In the genomic region with DNA sequence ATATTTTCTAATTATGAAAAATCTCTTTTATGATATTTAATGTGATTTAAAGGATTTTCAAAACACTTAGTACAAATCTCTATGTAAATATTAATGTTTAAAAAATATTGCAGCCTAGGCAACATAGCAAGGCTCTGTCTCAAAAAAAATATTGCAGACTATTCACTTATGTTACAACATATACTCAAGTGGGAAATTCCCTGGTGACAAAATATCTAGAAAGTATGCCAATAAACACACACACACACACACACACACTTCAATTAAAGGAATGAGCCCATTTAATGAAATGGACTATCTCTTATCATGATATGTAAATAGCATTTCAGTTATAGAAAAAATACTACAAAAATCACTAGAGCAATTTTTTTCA, we compare ENCODE assay signal across 12 cellular contexts.
DNase-seq lines count a peak whose midpoint lies in the region; ATAC-seq and TF ChIP-seq lines count a peak whose summit lies in the region.
"Had no signal": no experiment of that assay in that cellular context is flagged by ENCODE, and none has a peak within 500 bp of the region (broad histone marks: within the 10 kb centered on the region; RNA-seq: fewer than 3 reads in every experiment).

No MANE protein-coding gene starts in this region.

- peaks cover 0 to 2% of the 10 kb centered on the region in 2 donors for H3K36me3 Mint-ChIP-seq in activated T-cell treated with anti-CD3 and anti-CD28 coated beads, Interleukin-2, amount 50 U/mL, for 72 hours (ENCODE audit: insufficient read depth in 2 of 2)
- no peaks in the 10 kb centered on the region for H3K36me3 Mint-ChIP-seq in stimulated activated memory B cell treated with anti-CD40 and anti-IgM and Interleukin-4, amounts not matched to agents 10 μg/mL and 1 μg/mL and 100 μg/mL, for 72 hours

- no peaks in the 10 kb centered on the region for H3K27me3 ChIP-seq in SU-DHL-6 (ENCODE audit: low read length)
- no peaks in the 10 kb centered on the region for H3K27me3 ChIP-seq in tibial artery

- H3K4me3 ChIP-seq in SU-DHL-6 (ENCODE audit: insufficient read depth, low read length, poor library complexity, severe bottlenecking) = peak overlapping the region; percentile 13
- no peak overlapping the region for H3K4me3 ChIP-seq in fibroblast of pulmonary artery (replicated peaks; ENCODE audit: low read depth, low read length)
- H3K4me3 ChIP-seq in tibial artery = no peak overlapping the region
- H3K4me3 ChIP-seq in lower leg skin (ENCODE audit: low read depth, poor library complexity, severe bottlenecking) = no peak overlapping the region
- H3K4me3 ChIP-seq: HAP-1 had no signal

- no peaks in the 10 kb centered on the region for H3K9me3 Mint-ChIP-seq in activated T-cell treated with anti-CD3 and anti-CD28 coated beads, Interleukin-2, amount 50 U/mL, for 72 hours
- no peaks in the 10 kb centered on the region for H3K9me3 Mint-ChIP-seq in stimulated activated memory B cell treated with anti-CD40 and anti-IgM and Interleukin-4, amounts not matched to agents 10 μg/mL and 1 μg/mL and 100 μg/mL, for 72 hours

- no peak for DNase-seq in activated T-cell treated with anti-CD3 and anti-CD28 coated beads, Interleukin-2, amount 50 U/mL, for 72 hours
- no peak for DNase-seq in activated T-cell treated with anti-CD3 and anti-CD28 coated beads, Interleukin-2, amount 50 U/mL, for 1 hour
- DNase-seq in fibroblast of pulmonary artery (ENCODE audit: low read depth) (peak; percentile 88), tibial artery (no peak), lower leg skin (ENCODE audit: low spot score in 2 of 2) (no peak)
- DNase-seq: activated naive CD4-positive, alpha-beta T cell treated with anti-CD3 and anti-CD28 coated beads, Interleukin-2, amount 50 U/mL, for 16 hours; left ventricle myocardium superior; NCI-H1930 had no signal

- H3K27ac ChIP-seq in SU-DHL-6 (ENCODE audit: low read depth, low read length) = peak overlapping the region; percentile 89
- H3K27ac ChIP-seq in tibial artery = no peak overlapping the region

- no peaks in the 10 kb centered on the region for H4K20me1 ChIP-seq in SU-DHL-6 (ENCODE audit: low read depth, low read length)

- H3K9me2 ChIP-seq in SU-DHL-6 (replicated peaks; ENCODE audit: insufficient read depth, low read length) = no peaks in the 10 kb centered on the region

- H3K79me2 ChIP-seq in SU-DHL-6 (ENCODE audit: insufficient read depth, low read length) = no peaks in the 10 kb centered on the region

- H3K27ac Mint-ChIP-seq in activated T-cell treated with anti-CD3 and anti-CD28 coated beads, Interleukin-2, amount 50 U/mL, for 72 hours = peak overlapping the region; percentile 72
- peak overlapping the region; percentile 93 for H3K27ac Mint-ChIP-seq in stimulated activated memory B cell treated with anti-CD40 and anti-IgM and Interleukin-4, amounts not matched to agents 10 μg/mL and 1 μg/mL and 100 μg/mL, for 72 hours

- TF ChIP-seq CTCF in SU-DHL-6 (IDR thresholded peaks at IDR 0.05; ENCODE audit: insufficient read depth, low read length, poor library complexity, severe bottlenecking) (no peak), fibroblast of pulmonary artery (IDR thresholded peaks at IDR 0.05; ENCODE audit: low read length, missing control alignments) (no peak), tibial artery (IDR thresholded peaks at IDR 0.05) (no peak), lower leg skin (IDR thresholded peaks at IDR 0.05) (no peak)

- H3K4me1 Mint-ChIP-seq in activated T-cell treated with anti-CD3 and anti-CD28 coated beads, Interleukin-2, amount 50 U/mL, for 72 hours (ENCODE audit: low read depth) = peaks cover 44% of the 10 kb centered on the region
- peaks cover 85% of the 10 kb centered on the region for H3K4me1 Mint-ChIP-seq in stimulated activated memory B cell treated with anti-CD40 and anti-IgM and Interleukin-4, amounts not matched to agents 10 μg/mL and 1 μg/mL and 100 μg/mL, for 72 hours

- H3K36me3 ChIP-seq in SU-DHL-6 (ENCODE audit: low read length) = no peaks in the 10 kb centered on the region
- no peaks in the 10 kb centered on the region for H3K36me3 ChIP-seq in tibial artery
- H3K36me3 ChIP-seq: HAP-1 had no signal

- H3K27me3 Mint-ChIP-seq in activated T-cell treated with anti-CD3 and anti-CD28 coated beads, Interleukin-2, amount 50 U/mL, for 72 hours (ENCODE audit: low read depth) = peaks cover 49% of the 10 kb centered on the region
- no peaks in the 10 kb centered on the region for H3K27me3 Mint-ChIP-seq in stimulated activated memory B cell treated with anti-CD40 and anti-IgM and Interleukin-4, amounts not matched to agents 10 μg/mL and 1 μg/mL and 100 μg/mL, for 72 hours

- peak overlapping the region; percentile 72 for H3K4me2 ChIP-seq in SU-DHL-6 (ENCODE audit: low read depth, low read length, poor library complexity, severe bottlenecking)

- intact Hi-C loops in tibial artery (cut with DNase I; ENCODE audit: low total_unique reads) (no loop called here), lower leg skin (cut with DNase I; ENCODE audit: low total_unique reads) (loop anchor here (10.0 kb wide), 1 partner anchor 224 kb away; a partner anchor contains a TSS)

- peaks cover 0 to 57% (median 23%) of the 10 kb centered on the region in 4 donors for H3K4me1 ChIP-seq in tibial artery
- H3K4me1 ChIP-seq: HAP-1 had no signal

- ATAC-seq in activated T-cell treated with anti-CD3 and anti-CD28 coated beads, Interleukin-2, amount 50 U/mL, for 72 hours (replicated peaks in 1 of 2) = no peak
- ATAC-seq in stimulated activated memory B cell treated with anti-CD40 and anti-IgM and Interleukin-4, amounts not matched to agents 10 μg/mL and 1 μg/mL and 100 μg/mL, for 72 hours = no peak
- no peak for ATAC-seq in GM19467 (IDR thresholded peaks at IDR 0.05; ENCODE audit: unreplicated experiment)

- peak overlapping the region; percentile 73 to 82 for H3K4me3 Mint-ChIP-seq in activated T-cell treated with anti-CD3 and anti-CD28 coated beads, Interleukin-2, amount 50 U/mL, for 72 hours
- H3K4me3 Mint-ChIP-seq in stimulated activated memory B cell treated with anti-CD40 and anti-IgM and Interleukin-4, amounts not matched to agents 10 μg/mL and 1 μg/mL and 100 μg/mL, for 72 hours = peak overlapping the region; percentile 86

- H3K9me3 ChIP-seq in SU-DHL-6 (ENCODE audit: insufficient read depth, low read length) (no peaks in the 10 kb centered on the region), tibial artery (no peaks in the 10 kb centered on the region)
- H3K9me3 ChIP-seq: HAP-1 had no signal

- H2AFZ ChIP-seq in SU-DHL-6 (ENCODE audit: low read depth, low read length, severe bottlenecking) = no peak overlapping the region

- TF ChIP-seq POLR2A in lower leg skin (IDR thresholded peaks at IDR 0.05) = no peak

- no peak overlapping the region for H3K9ac ChIP-seq in SU-DHL-6 (ENCODE audit: low read length)

- H3F3A ChIP-seq in SU-DHL-6 (ENCODE audit: insufficient read depth) = peaks cover 18% of the 10 kb centered on the region
